8 cellular contexts compared by ENCODE assay signal in genomic region chr22:30694638-30695350, GRCh38. TPM values are rescaled to one million over a fixed set of nuclear protein-coding genes. Genes with fewer than 3 reads are reported as not detected.
DNase-seq lines count a peak whose midpoint lies in the region; FAIRE-seq and TF ChIP-seq lines count a peak whose summit lies in the region.

OSBP2 (plus strand) TSS chr22:30694874; CDS start chr22:30694910, 36 bp downstream.

- H3K27me3 ChIP-seq in KMS-11 (ENCODE audit: insufficient read depth, low read depth) (no peaks in the 10 kb centered on the region), endocrine pancreas (ENCODE audit: control insufficient read depth, insufficient read depth, low read length) (no peaks in the 10 kb centered on the region), stomach (peaks cover 0 to 14% (median 0%) of the 10 kb centered on the region in 3 donors)

- H3K9me3 ChIP-seq in endocrine pancreas (ENCODE audit: control insufficient read depth, low read length) (no peaks in the 10 kb centered on the region), mesodermal cell (ENCODE audit: control insufficient read depth, low read length) (no peaks in the 10 kb centered on the region), stomach (no peaks in the 10 kb centered on the region)

- DNase-seq in D341Med (ENCODE audit: low spot score) = peak; percentile 91
- peak; percentile 73 for DNase-seq in activated CD8-positive, alpha-beta memory T cell treated with anti-CD3 and anti-CD28 coated beads for 24 hours
- peak; percentile 57 for DNase-seq in stomach
- DNase-seq in GM19239 (ENCODE audit: insufficient read length, low spot score) = no peak
- DNase-seq in middle frontal gyrus (ENCODE audit: extremely low spot score, low spot score) = no peak

- peaks cover 21% of the 10 kb centered on the region; the same call in 1 of the 2 replicates for H3K79me2 ChIP-seq in KMS-11 (ENCODE audit: insufficient read depth, low read depth)

- TF ChIP-seq CTCF in KMS-11 (conservative IDR thresholded peaks at IDR 0.05; ENCODE audit: low read depth, low read length) = no peak
- no peak for TF ChIP-seq CTCF in stomach (IDR thresholded peaks at IDR 0.05)

- no peaks in the 10 kb centered on the region for H4K20me1 ChIP-seq in KMS-11 (ENCODE audit: insufficient read depth)

- intact Hi-C loops in stomach (cut with DNase I; ENCODE audit: low total_unique reads) = no loop called here

- H3K27ac ChIP-seq in KMS-11 = peak within 1 kb of the TSS; percentile 72
- H3K27ac ChIP-seq in mesodermal cell (ENCODE audit: low read depth, low read length, severe bottlenecking) = no peak within 1 kb of the TSS
- peak within 1 kb of the TSS; percentile 71 to 90 (median 85) for H3K27ac ChIP-seq in stomach

- peak within 1 kb of the TSS; percentile 65 for H3K4me2 ChIP-seq in KMS-11

- no peak for FAIRE-seq in GM19239 (lab: Jason Lieb, UNC)

- peak within 1 kb of the TSS; percentile 84 for H3K9ac ChIP-seq in KMS-11
- H3K9ac ChIP-seq in endocrine pancreas (ENCODE audit: control insufficient read depth, insufficient read depth, low read length) = peak within 1 kb of the TSS; percentile 83

- WGBS in mesodermal cell (ENCODE audit: insufficient coverage in 2 of 2), 2 experiments = 2 to 3% methylated on average over 60 to 63 of the region's 88 CpGs
- WGBS in stomach, 5 donors = 2 to 10% (median 5%) methylated on average over 33 to 88 of the region's 88 CpGs

- TF ChIP-seq POLR2A in stomach (IDR thresholded peaks at IDR 0.05) = no peak

- H2AFZ ChIP-seq in KMS-11 (ENCODE audit: low read depth) = peak within 1 kb of the TSS; percentile 96

- H3K36me3 ChIP-seq in KMS-11 (ENCODE audit: insufficient read depth) (no peaks in the 10 kb centered on the region), endocrine pancreas (ENCODE audit: control insufficient read depth, insufficient read depth, low read length) (no peaks in the 10 kb centered on the region), mesodermal cell (ENCODE audit: control insufficient read depth, insufficient read depth, low read length) (no peaks in the 10 kb centered on the region), stomach (no peaks in the 10 kb centered on the region)

- H3K4me1 ChIP-seq in KMS-11 (ENCODE audit: low read depth, poor library complexity, severe bottlenecking) = peaks cover 36% of the 10 kb centered on the region
- no peaks in the 10 kb centered on the region for H3K4me1 ChIP-seq in endocrine pancreas (ENCODE audit: control insufficient read depth, insufficient read depth, low read length)
- peaks cover 3% of the 10 kb centered on the region for H3K4me1 ChIP-seq in mesodermal cell (ENCODE audit: control insufficient read depth, insufficient read depth, low read length, poor library complexity, severe bottlenecking)
- H3K4me1 ChIP-seq in stomach = peaks cover 7 to 25% (median 21%) of the 10 kb centered on the region in 4 donors

- H3K4me3 ChIP-seq in KMS-11 (IDR thresholded peaks at IDR 0.05; ENCODE audit: insufficient read depth, low read depth, low read length) = no peak within 1 kb of the TSS
- no peak within 1 kb of the TSS for H3K4me3 ChIP-seq in endocrine pancreas (ENCODE audit: control insufficient read depth, insufficient read depth, low read length)
- H3K4me3 ChIP-seq in mesodermal cell (ENCODE audit: extremely low read depth, insufficient read depth, low read length, poor library complexity, severe bottlenecking) = peak within 1 kb of the TSS; percentile 51
- H3K4me3 ChIP-seq in stomach = peak within 1 kb of the TSS; percentile 63 to 72 (median 65)

- no peak for TF ChIP-seq EP300 in stomach (IDR thresholded peaks at IDR 0.05)

RNA-seq across cellular contexts. Expression of gene OSBP2, which starts in this region (rescaled TPM):
- 0.66 TPM for polyA plus RNA-seq in mesodermal cell (2013, experiment 1 of 2)
- 0.40 TPM for polyA plus RNA-seq in mesodermal cell (2013, experiment 2 of 2)
- 1 to 10 TPM in 3 of 5 donors, under 1 TPM in 1, not detected in 1; 0.58 to 9.5 (median 8.5) TPM for total RNA-seq in stomach
- 1 to 10 TPM; 1.3 to 1.8 (median 1.3) TPM for polyA plus RNA-seq in stomach

Comparison
In these comparisons a context has a peak if more than half of its experiments do, and no peak if none do; other contexts are left out.
1. DNase-seq: peak in D341Med (single experiment), activated CD8-positive, alpha-beta memory T cell treated with anti-CD3 and anti-CD28 coated beads for 24 hours (single experiment) and stomach (single experiment); none in GM19239 (single experiment) and middle frontal gyrus (single experiment).
2. H3K4me3 ChIP-seq: peak in mesodermal cell (single experiment) and stomach (4 of 4); none in KMS-11 (single experiment) and endocrine pancreas (single experiment).